ENCODE assay signal across 14 cellular contexts in genomic region chr16:67685388-67686112, GRCh38. TPM values are rescaled to one million over a fixed set of nuclear protein-coding genes. Genes with fewer than 3 reads are reported as not detected.
DNase-seq lines count a peak whose midpoint lies in the region; ATAC-seq, FAIRE-seq and TF ChIP-seq lines count a peak whose summit lies in the region.
"Had no signal": no experiment of that assay in that cellular context is flagged by ENCODE, and none has a peak within 500 bp of the region (broad histone marks: within the 10 kb centered on the region; RNA-seq: fewer than 3 reads in every experiment).

No MANE protein-coding gene starts in this region.

- peak overlapping the region; percentile 21 for H3K27ac Mint-ChIP-seq in activated CD4-positive, alpha-beta memory T cell treated with anti-CD3 and anti-CD28 coated beads for 36 hours
- peak overlapping the region in 2 of 6 donors; percentile 61 to 71 for H3K27ac Mint-ChIP-seq in naive B cell
- H3K27ac Mint-ChIP-seq: activated CD8-positive, alpha-beta memory T cell treated with anti-CD3 and anti-CD28 coated beads, Interleukin-2, amount 10 ng/mL, durations not matched to agents 7 days and 5 days; activated naive CD8-positive, alpha-beta T cell treated with anti-CD3 and anti-CD28 coated beads, Interleukin-2, amount 10 ng/mL, durations not matched to agents 7 days and 5 days; stimulated activated naive CD8-positive, alpha-beta T cell treated with anti-CD3 and anti-CD28 coated beads, Interleukin-15, Interleukin-2, amounts not matched to agents 100 ng/mL and 50 ng/mL, for 24 hours had no signal

- intact Hi-C loops in activated CD4-positive, alpha-beta memory T cell treated with anti-CD3 and anti-CD28 coated beads for 36 hours (cut with micrococcal nuclease) = no loop called here

- WGBS in hepatocyte (ENCODE audit: low lambda C conversion rate, missing lambda C conversion rate) = 95% methylated on average over 17 of the region's 17 CpGs

- H3K36me3 Mint-ChIP-seq in activated CD4-positive, alpha-beta memory T cell treated with anti-CD3 and anti-CD28 coated beads for 36 hours = peaks cover 12% of the 10 kb centered on the region
- H3K36me3 Mint-ChIP-seq in naive B cell = peaks cover 7% of the 10 kb centered on the region in 2 donors

- H3K9me3 Mint-ChIP-seq in activated CD4-positive, alpha-beta memory T cell treated with anti-CD3 and anti-CD28 coated beads for 36 hours = no peaks in the 10 kb centered on the region
- H3K9me3 Mint-ChIP-seq in naive B cell = no peaks in the 10 kb centered on the region
- H3K9me3 Mint-ChIP-seq: activated naive CD8-positive, alpha-beta T cell treated with anti-CD3 and anti-CD28 coated beads, Interleukin-2, amount 10 ng/mL, durations not matched to agents 7 days and 5 days; stimulated activated naive CD8-positive, alpha-beta T cell treated with anti-CD3 and anti-CD28 coated beads, Interleukin-15, Interleukin-2, amounts not matched to agents 100 ng/mL and 50 ng/mL, for 24 hours had no signal

- H3K4me1 ChIP-seq in BLaER1 = peaks cover 19% of the 10 kb centered on the region
- H3K4me1 ChIP-seq in hepatocyte (ENCODE audit: insufficient read depth) = no peaks in the 10 kb centered on the region

- DNase-seq in GM10248 (ENCODE audit: extremely low spot score) = peak; percentile 37
- DNase-seq in activated CD4-positive, alpha-beta memory T cell treated with anti-CD3 and anti-CD28 coated beads for 36 hours = no peak
- peak; percentile 28 for DNase-seq in naive B cell
- no peak for DNase-seq in hepatocyte (ENCODE audit: low spot score)
- no peak for DNase-seq in stimulated activated CD4-positive, alpha-beta T cell treated with anti-CD3 and anti-CD28 coated beads, Interleukin-2, amount 100 ng/mL, for 24 hours
- no peak for DNase-seq in D721Med (ENCODE audit: insufficient read length, low spot score)
- no peak for DNase-seq in GOT3 (lab: John Stamatoyannopoulos, UW)
- DNase-seq: activated CD8-positive, alpha-beta memory T cell treated with anti-CD3 and anti-CD28 coated beads, Interleukin-2, amount 10 ng/mL, durations not matched to agents 7 days and 5 days; activated naive CD8-positive, alpha-beta T cell treated with anti-CD3 and anti-CD28 coated beads, Interleukin-2, amount 10 ng/mL, durations not matched to agents 7 days and 5 days; cerebellar nuclear complex; HCEC 1CT; NCI-H2171 had no signal

- TF ChIP-seq CTCF in GM10248 (IDR thresholded peaks at IDR 0.05; ENCODE audit: control extremely low read depth, extremely low read depth, low read depth, missing control alignments) (no peak), hepatocyte (IDR thresholded peaks at IDR 0.05; ENCODE audit: poor library complexity) (no peak), D721Med (IDR thresholded peaks at IDR 0.05; ENCODE audit: insufficient read depth, missing control alignments) (no peak)

- H3K27ac ChIP-seq in BLaER1 = no peak overlapping the region
- no peak overlapping the region for H3K27ac ChIP-seq in hepatocyte

- H3K9me3 ChIP-seq in BLaER1 (no peaks in the 10 kb centered on the region), hepatocyte (ENCODE audit: low read depth) (no peaks in the 10 kb centered on the region)

- no peak overlapping the region; the same call in 1 of the 2 replicates for H3K9ac ChIP-seq in BLaER1

- FAIRE-seq in D721Med (lab: Jason Lieb, UNC) = no peak

- POLR2A ChIA-PET in GM10248 (lab: Yijun Ruan, JAX) = no interaction called here
- POLR2A ChIA-PET in activated CD4-positive, alpha-beta memory T cell treated with anti-CD3 and anti-CD28 coated beads for 36 hours (lab: Charles Lee) = no interaction called here

- H3K4me3 ChIP-seq in BLaER1 = no peak overlapping the region
- no peak overlapping the region for H3K4me3 ChIP-seq in hepatocyte

- CTCF ChIA-PET in GM10248 (lab: Yijun Ruan, JAX) = interaction anchor here (0.9 to 7.0 kb wide), 5 partner anchors 9 to 250 kb away, joined by 3 to 72 read pairs (median 3); no protein-coding TSS in a partner anchor
- CTCF ChIA-PET in activated CD4-positive, alpha-beta memory T cell treated with anti-CD3 and anti-CD28 coated beads for 36 hours (lab: Charles Lee) = no interaction called here

- H3K27me3 ChIP-seq in BLaER1 (no peaks in the 10 kb centered on the region), hepatocyte (no peaks in the 10 kb centered on the region)

- H2AFZ ChIP-seq in hepatocyte = no peak overlapping the region

- peak overlapping the region; percentile 41 for H3K4me2 ChIP-seq in BLaER1
- no peak overlapping the region for H3K4me2 ChIP-seq in hepatocyte

- H3K79me2 ChIP-seq in hepatocyte = no peaks in the 10 kb centered on the region

- H3K36me3 ChIP-seq in BLaER1 (peaks cover 60% of the 10 kb centered on the region), hepatocyte (replicated peaks; ENCODE audit: insufficient read depth, low read depth) (no peaks in the 10 kb centered on the region)

- no peak overlapping the region for H3K4me3 Mint-ChIP-seq in activated CD4-positive, alpha-beta memory T cell treated with anti-CD3 and anti-CD28 coated beads for 36 hours
- peak overlapping the region in 5 of 8 donors; percentile 22 to 71 (median 25) for H3K4me3 Mint-ChIP-seq in naive B cell
- H3K4me3 Mint-ChIP-seq: activated CD8-positive, alpha-beta memory T cell treated with anti-CD3 and anti-CD28 coated beads, Interleukin-2, amount 10 ng/mL, durations not matched to agents 7 days and 5 days; activated naive CD8-positive, alpha-beta T cell treated with anti-CD3 and anti-CD28 coated beads, Interleukin-2, amount 10 ng/mL, durations not matched to agents 7 days and 5 days; stimulated activated naive CD8-positive, alpha-beta T cell treated with anti-CD3 and anti-CD28 coated beads, Interleukin-15, Interleukin-2, amounts not matched to agents 100 ng/mL and 50 ng/mL, for 24 hours had no signal

- H4K20me1 ChIP-seq in BLaER1 (peaks cover 10% of the 10 kb centered on the region; the same call in 1 of the 2 replicates), hepatocyte (ENCODE audit: insufficient read depth, poor library complexity, severe bottlenecking) (no peaks in the 10 kb centered on the region)

- no peaks in the 10 kb centered on the region for H3K9me2 ChIP-seq in hepatocyte (replicated peaks; ENCODE audit: insufficient read depth)

- peak; percentile 98 for ATAC-seq in naive B cell (ENCODE audit: low read depth in 2 of 2)
- ATAC-seq: activated CD8-positive, alpha-beta memory T cell treated with anti-CD3 and anti-CD28 coated beads, Interleukin-2, amount 10 ng/mL, durations not matched to agents 7 days and 5 days had no signal

- no peaks in the 10 kb centered on the region for H3K27me3 Mint-ChIP-seq in activated CD4-positive, alpha-beta memory T cell treated with anti-CD3 and anti-CD28 coated beads for 36 hours
- no peaks in the 10 kb centered on the region for H3K27me3 Mint-ChIP-seq in naive B cell
- H3K27me3 Mint-ChIP-seq: activated CD8-positive, alpha-beta memory T cell treated with anti-CD3 and anti-CD28 coated beads, Interleukin-2, amount 10 ng/mL, durations not matched to agents 7 days and 5 days; activated naive CD8-positive, alpha-beta T cell treated with anti-CD3 and anti-CD28 coated beads, Interleukin-2, amount 10 ng/mL, durations not matched to agents 7 days and 5 days; stimulated activated naive CD8-positive, alpha-beta T cell treated with anti-CD3 and anti-CD28 coated beads, Interleukin-15, Interleukin-2, amounts not matched to agents 100 ng/mL and 50 ng/mL, for 24 hours had no signal

- H3K4me1 Mint-ChIP-seq in activated CD4-positive, alpha-beta memory T cell treated with anti-CD3 and anti-CD28 coated beads for 36 hours (ENCODE audit: low read depth) = peaks cover 17% of the 10 kb centered on the region
- peaks cover 11 to 25% (median 16%) of the 10 kb centered on the region in 3 donors for H3K4me1 Mint-ChIP-seq in naive B cell
- H3K4me1 Mint-ChIP-seq: activated CD8-positive, alpha-beta memory T cell treated with anti-CD3 and anti-CD28 coated beads, Interleukin-2, amount 10 ng/mL, durations not matched to agents 7 days and 5 days; activated naive CD8-positive, alpha-beta T cell treated with anti-CD3 and anti-CD28 coated beads, Interleukin-2, amount 10 ng/mL, durations not matched to agents 7 days and 5 days had no signal

RNA-seq across cellular contexts. Expression of gene C16orf86, which starts 18.9 kb away (rescaled TPM):
- total RNA-seq in activated CD4-positive, alpha-beta memory T cell treated with anti-CD3 and anti-CD28 coated beads for 36 hours = 1 to 10 TPM; 2.2 to 2.5 TPM
- polyA plus RNA-seq in naive B cell (ENCODE audit: low read depth in 6 of 6) (10 to 100 TPM; 10.3 to 12.5 (median 11.1) TPM), hepatocyte (3.4 and 4.1 TPM in 2 replicates)
- 1.7 and 2.3 TPM in 2 replicates for total RNA-seq in hepatocyte

RNA-seq across cellular contexts. Expression of gene ENKD1, which starts 19.0 kb away (rescaled TPM):
- 10 to 100 TPM in 1 of 2 experiments, 1 to 10 TPM in 1; 9.3 to 10.1 TPM for total RNA-seq in activated CD4-positive, alpha-beta memory T cell treated with anti-CD3 and anti-CD28 coated beads for 36 hours
- 1 to 10 TPM in 5 of 6 donors, not detected in 1; 1.2 to 2.6 (median 2.2) TPM for polyA plus RNA-seq in naive B cell (ENCODE audit: low read depth in 6 of 6)
- total RNA-seq in hepatocyte = 8.3 and 10.2 TPM in 2 replicates
- 13.1 and 16.0 TPM in 2 replicates for polyA plus RNA-seq in hepatocyte

RNA-seq across cellular contexts. Expression of gene PARD6A, which starts 24.8 kb away (rescaled TPM):
- 10 to 100 TPM; 11.2 to 11.5 TPM for total RNA-seq in activated CD4-positive, alpha-beta memory T cell treated with anti-CD3 and anti-CD28 coated beads for 36 hours
- 10 to 100 TPM; 12.0 to 23.7 (median 16.1) TPM for polyA plus RNA-seq in naive B cell (ENCODE audit: low read depth in 6 of 6)
- total RNA-seq in hepatocyte = 1.1 and 1.4 TPM in 2 replicates
- polyA plus RNA-seq in hepatocyte = 1.8 and 3.0 TPM in 2 replicates

RNA-seq across cellular contexts. Expression of gene ACD, which starts 25.5 kb away (rescaled TPM):
- total RNA-seq in activated CD4-positive, alpha-beta memory T cell treated with anti-CD3 and anti-CD28 coated beads for 36 hours = 10 to 100 TPM; 63.0 to 63.9 TPM
- polyA plus RNA-seq in naive B cell (ENCODE audit: low read depth in 6 of 6) (10 to 100 TPM; 31.3 to 52.8 (median 35.5) TPM), hepatocyte (26.3 and 28.5 TPM in 2 replicates)
- 17.1 and 18.5 TPM in 2 replicates for total RNA-seq in hepatocyte

RNA-seq across cellular contexts. Expression of gene GFOD2, which starts 33.6 kb away (rescaled TPM):
- total RNA-seq in activated CD4-positive, alpha-beta memory T cell treated with anti-CD3 and anti-CD28 coated beads for 36 hours = 10 to 100 TPM; 12.6 to 13.7 TPM
- polyA plus RNA-seq in naive B cell (ENCODE audit: low read depth in 6 of 6) (10 to 100 TPM in 1 of 6 donors, 1 to 10 TPM in 5; 6.5 to 12.9 (median 8.4) TPM), hepatocyte (7.5 and 12.4 TPM in 2 replicates)
- total RNA-seq in hepatocyte = 9.8 and 10.4 TPM in 2 replicates

Comparison
In these comparisons a context has a peak if more than half of its experiments do, and no peak if none do; other contexts are left out.
1. DNase-seq: peak in GM10248 (single experiment) and naive B cell (single experiment); none in activated CD4-positive, alpha-beta memory T cell treated with anti-CD3 and anti-CD28 coated beads for 36 hours (single experiment), hepatocyte (single experiment), stimulated activated CD4-positive, alpha-beta T cell treated with anti-CD3 and anti-CD28 coated beads, Interleukin-2, amount 100 ng/mL, for 24 hours (0 of 2), D721Med (single experiment) and GOT3 (single experiment).